In the genomic region with DNA sequence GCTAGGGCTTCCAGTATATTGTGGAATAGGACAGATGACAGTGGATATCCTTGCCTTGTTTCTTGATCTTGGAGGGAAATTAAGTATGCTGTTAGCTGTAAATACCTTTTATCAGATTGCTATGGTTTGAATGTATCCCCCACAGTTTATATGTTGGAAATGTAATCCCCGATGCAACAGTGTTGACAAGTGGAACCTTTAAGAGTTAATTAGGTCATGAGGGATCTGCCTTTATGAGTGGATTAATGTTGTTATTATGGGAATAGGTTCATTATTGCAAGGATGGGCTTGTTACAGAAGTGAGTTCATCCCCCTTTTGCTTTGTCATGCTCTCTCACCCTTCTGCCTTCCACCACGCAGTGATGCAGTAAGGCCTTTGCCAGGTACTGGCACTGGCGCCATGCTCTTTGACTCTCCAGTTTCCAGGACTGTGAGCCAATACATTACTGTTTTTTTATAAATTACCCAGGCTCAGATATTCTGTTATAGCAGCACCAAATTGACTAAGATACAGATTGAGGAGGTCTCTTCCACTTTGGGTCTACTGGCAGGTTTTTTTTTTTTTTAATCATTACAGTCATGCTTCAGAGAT, we compare ENCODE assay signal across 17 cellular contexts. TPM values are rescaled to one million over a fixed set of nuclear protein-coding genes. Genes with fewer than 3 reads are reported as not detected.
DNase-seq lines count a peak whose midpoint lies in the region; ATAC-seq and TF ChIP-seq lines count a peak whose summit lies in the region.
"Had no signal": no experiment of that assay in that cellular context is flagged by ENCODE, and none has a peak within 500 bp of the region (broad histone marks: within the 10 kb centered on the region; RNA-seq: fewer than 3 reads in every experiment).

No MANE protein-coding gene starts in this region.

- H3K27ac Mint-ChIP-seq in endodermal cell, result no peak overlapping the region

- H3K4me1 ChIP-seq in BLaER1 treated with 17β-estradiol and CSF1 and Interleukin-3, amounts not matched to agents 10 nM and 100 nM, result peaks cover 0 to 17% (median 15%) of the 10 kb centered on the region in 10 experiments; a peak in 14 of 20 replicates
- no peaks in the 10 kb centered on the region for H3K4me1 ChIP-seq in endodermal cell (ENCODE audit: control insufficient read depth, insufficient read depth, low read length)
- H3K4me1 ChIP-seq in mucosa of descending colon (ENCODE audit: low read depth), result peaks cover 7% of the 10 kb centered on the region
- no peaks in the 10 kb centered on the region for H3K4me1 ChIP-seq in mammary epithelial cell (ENCODE audit: insufficient read depth, low read length)
- H3K4me1 ChIP-seq: SJCRH30 had no signal

- peaks cover 16% of the 10 kb centered on the region for H3K4me1 Mint-ChIP-seq in endodermal cell

- peak overlapping the region in 8 of 11 experiments; percentile 1 to 33 (median 22); a peak in 7 of 22 replicates for H3K4me2 ChIP-seq in BLaER1 treated with 17β-estradiol and CSF1 and Interleukin-3, amounts not matched to agents 10 nM and 100 nM
- H3K4me2 ChIP-seq in mammary epithelial cell (ENCODE audit: insufficient read depth, low read depth, low read length), result no peak overlapping the region

- TF ChIP-seq CTCF in endodermal cell (conservative IDR thresholded peaks at IDR 0.05) (no peak), mucosa of descending colon (IDR thresholded peaks at IDR 0.05) (no peak), mammary epithelial cell (conservative IDR thresholded peaks at IDR 0.05 in 1 of 2, IDR thresholded peaks at IDR 0.05 in 1 of 2; ENCODE audit: extremely low read depth in 1 of 2, insufficient read depth in 1 of 2, low read depth in 1 of 2, low read length in 2 of 2) (no peak)

- CTCF ChIA-PET in mammary epithelial cell (lab: Charles Lee; ENCODE audit: low non-redundant PET), result no interaction called here

- DNase-seq in Caki2 (ENCODE audit: low read depth), result peak; percentile 68
- DNase-seq in endodermal cell, result peak; percentile 10
- no peak for DNase-seq in mucosa of descending colon
- DNase-seq in mammary epithelial cell, result no peak
- no peak for DNase-seq in activated effector memory CD4-positive, alpha-beta T cell treated with Interleukin-2 at 50 U/mL for 16 hours
- DNase-seq in cerebellar nuclear complex (lab: John Stamatoyannopoulos, UW), result no peak
- DNase-seq: DMS53, NCI-H187 treated with DMSO at 0.1 percent for 48 hours, NCI-H2171 treated with DMSO at 0.1 percent for 48 hours, SJCRH30 had no signal

- H3K9ac ChIP-seq in BLaER1 treated with 17β-estradiol and CSF1 and Interleukin-3, amounts not matched to agents 10 nM and 100 nM, result no peak overlapping the region
- H3K9ac ChIP-seq in endodermal cell (ENCODE audit: extremely low read depth, low read length, poor library complexity, severe bottlenecking) (no peak overlapping the region), mammary epithelial cell (ENCODE audit: insufficient read depth, low read length) (no peak overlapping the region)

- no peak overlapping the region for H3K27ac ChIP-seq in BLaER1 treated with 17β-estradiol and CSF1 and Interleukin-3, amounts not matched to agents 10 nM and 100 nM
- H3K27ac ChIP-seq in endodermal cell (ENCODE audit: low read depth, low read length) (no peak overlapping the region), mammary epithelial cell (ENCODE audit: insufficient read depth, low read depth, low read length) (no peak overlapping the region)
- H3K27ac ChIP-seq: SJCRH30 had no signal

- H3K4me3 Mint-ChIP-seq in endodermal cell, result no peak overlapping the region

- H2AFZ ChIP-seq in mammary epithelial cell (ENCODE audit: low read depth, low read length), result no peak overlapping the region

- H3K36me3 Mint-ChIP-seq in endodermal cell (ENCODE audit: low read depth), result no peaks in the 10 kb centered on the region

- BruUV-seq in mammary epithelial cell (replicated peaks; lab: Mats Ljungman, UMichigan), result no TSS peak

- no peaks in the 10 kb centered on the region for H3K27me3 ChIP-seq in BLaER1 treated with 17β-estradiol and CSF1 and Interleukin-3, amounts not matched to agents 10 nM and 100 nM
- H3K27me3 ChIP-seq in endodermal cell (ENCODE audit: control insufficient read depth, insufficient read depth, low read length, poor library complexity, severe bottlenecking) (no peaks in the 10 kb centered on the region), mammary epithelial cell (ENCODE audit: insufficient read depth, low read length) (no peaks in the 10 kb centered on the region)
- H3K27me3 ChIP-seq: SJCRH30 had no signal

- intact Hi-C loops in mucosa of descending colon (cut with DNase I, micrococcal nuclease) (no loop called here), mammary epithelial cell (cut with micrococcal nuclease) (no loop called here)

- peaks cover 7 to 71% (median 26%) of the 10 kb centered on the region in 11 experiments; a peak in 14 of 22 replicates for H4K20me1 ChIP-seq in BLaER1 treated with 17β-estradiol and CSF1 and Interleukin-3, amounts not matched to agents 10 nM and 100 nM
- no peaks in the 10 kb centered on the region for H4K20me1 ChIP-seq in mammary epithelial cell (ENCODE audit: insufficient read depth, low read length)

- H3K79me2 ChIP-seq in mammary epithelial cell (ENCODE audit: insufficient read depth, low read length), result peaks cover 96% of the 10 kb centered on the region

- H3K9me3 Mint-ChIP-seq in endodermal cell, result no peaks in the 10 kb centered on the region

- ATAC-seq in mucosa of descending colon (peak; percentile 23), HG02763 (IDR thresholded peaks at IDR 0.05; ENCODE audit: unreplicated experiment) (no peak)
- ATAC-seq: GM12878 had no signal

- no peak overlapping the region for H3K4me3 ChIP-seq in BLaER1 treated with 17β-estradiol and CSF1 and Interleukin-3, amounts not matched to agents 10 nM and 100 nM
- no peak overlapping the region for H3K4me3 ChIP-seq in endodermal cell (ENCODE audit: low read length)
- H3K4me3 ChIP-seq in mucosa of descending colon, result no peak overlapping the region
- no peak overlapping the region for H3K4me3 ChIP-seq in mammary epithelial cell (replicated peaks in 1 of 3; ENCODE audit: insufficient read depth in 1 of 3, low read depth in 2 of 3, low read length in 3 of 3)
- H3K4me3 ChIP-seq: GM12878, SJCRH30 had no signal

- WGBS in endodermal cell (ENCODE audit: insufficient coverage in 1 of 2, insufficient read length in 1 of 2), 2 experiments, result 97 to 100% methylated on average over 1 to 3 of the region's 3 CpGs
- WGBS in mammary epithelial cell (ENCODE audit: low coverage, missing lambda C conversion rate), result 98% methylated on average over 3 of the region's 3 CpGs

- peaks cover 10 to 41% (median 25%) of the 10 kb centered on the region in 11 experiments; a peak in 20 of 22 replicates for H3K36me3 ChIP-seq in BLaER1 treated with 17β-estradiol and CSF1 and Interleukin-3, amounts not matched to agents 10 nM and 100 nM
- no peaks in the 10 kb centered on the region for H3K36me3 ChIP-seq in endodermal cell (ENCODE audit: control insufficient read depth, insufficient read depth, low read length)
- H3K36me3 ChIP-seq in mucosa of descending colon (ENCODE audit: low read depth), result no peaks in the 10 kb centered on the region
- H3K36me3 ChIP-seq in mammary epithelial cell (ENCODE audit: insufficient read depth, low read length), result no peaks in the 10 kb centered on the region

- H3K27me3 Mint-ChIP-seq in endodermal cell (ENCODE audit: insufficient read depth), result no peaks in the 10 kb centered on the region

- H3K9me3 ChIP-seq in BLaER1 treated with 17β-estradiol and CSF1 and Interleukin-3, amounts not matched to agents 10 nM and 100 nM (replicated peaks in 1 of 11), result peaks cover 0 to 11% (median 4%) of the 10 kb centered on the region in 11 experiments; a peak in 5 of 22 replicates
- H3K9me3 ChIP-seq in endodermal cell (ENCODE audit: control insufficient read depth, low read length) (no peaks in the 10 kb centered on the region), mucosa of descending colon (no peaks in the 10 kb centered on the region), mammary epithelial cell (replicated peaks; ENCODE audit: insufficient read depth, low read length) (no peaks in the 10 kb centered on the region)
- H3K9me3 ChIP-seq: SJCRH30 had no signal

- dilution Hi-C loops in mammary epithelial cell (cut with HindIII; ENCODE audit: low sequenced_read_pairs), result no loop called here

- in situ Hi-C loops in Caki2 (cut with HindIII; ENCODE audit: low pct_unique_long_range_greater_than_20kb, low sequenced_read_pairs), result no loop called here
- in situ Hi-C loops in mammary epithelial cell (cut with MboI; ENCODE audit: low sequenced_read_pairs in 2 of 2), result no loop called here

RNA-seq across cellular contexts. Expression of gene CABIN1, which starts 16.4 kb away (rescaled TPM):
- 17.2 and 25.9 TPM in 2 replicates for total RNA-seq in Caki2 (2014; rRNA removed; shearing (Covaris generic); ENCODE audit: low replicate concordance)
- total RNA-seq in endodermal cell (10 to 100 TPM; 87.0 to 93.3 TPM), mucosa of descending colon (10 to 100 TPM; 66.8 to 87.4 (median 79.2) TPM), mammary epithelial cell (10 to 100 TPM; 43.2 to 46.9 TPM)
- polyA plus RNA-seq in endodermal cell (2013, experiment 1 of 2), result 47.7 TPM
- polyA plus RNA-seq in endodermal cell (2013, experiment 2 of 2), result 50.9 TPM
- 3.6 TPM for polyA plus RNA-seq in mammary epithelial cell
- polyA minus RNA-seq in mammary epithelial cell, result 50.0 TPM

RNA-seq across cellular contexts. Expression of gene GSTT4, which starts 22.2 kb away (rescaled TPM):
- total RNA-seq in Caki2 (2014; rRNA removed; shearing (Covaris generic); ENCODE audit: low replicate concordance), result not detected in 2 replicates
- not detected for total RNA-seq in endodermal cell
- polyA plus RNA-seq in endodermal cell (2013, experiment 1 of 2), result not detected
- polyA plus RNA-seq in endodermal cell (2013, experiment 2 of 2), result not detected
- not detected for total RNA-seq in mucosa of descending colon
- not detected for total RNA-seq in mammary epithelial cell
- polyA plus RNA-seq in mammary epithelial cell, result not detected
- not detected for polyA minus RNA-seq in mammary epithelial cell
- total RNA-seq: GM12878, NCI-H460, OCI-LY7, RPMI7951, SJCRH30 had no signal
- polyA plus RNA-seq: BJ, GM12878 had no signal

RNA-seq across cellular contexts. Expression of gene GSTT2, which starts 47.6 kb away (rescaled TPM):
- total RNA-seq in Caki2 (2014; rRNA removed; shearing (Covaris generic); ENCODE audit: low replicate concordance), result not detected in 2 replicates
- total RNA-seq in endodermal cell (1 to 10 TPM in 1 of 2 donors, under 1 TPM in 1; 0.51 to 3.7 TPM), mucosa of descending colon (not detected), mammary epithelial cell (1 to 10 TPM; 1.8 to 4.6 TPM)
- 1.5 TPM for polyA plus RNA-seq in endodermal cell (2013, experiment 1 of 2)
- 1.9 TPM for polyA plus RNA-seq in endodermal cell (2013, experiment 2 of 2)
- polyA plus RNA-seq in mammary epithelial cell, result 0.31 TPM
- polyA minus RNA-seq in mammary epithelial cell, result not detected
- total RNA-seq: GM12878, NCI-H460, OCI-LY7 had no signal
- polyA plus RNA-seq: GM12878 had no signal

RNA-seq across cellular contexts. Expression of gene DDT, which starts 53.2 kb away (rescaled TPM):
- 213 and 296 TPM in 2 replicates for total RNA-seq in Caki2 (2014; rRNA removed; shearing (Covaris generic); ENCODE audit: low replicate concordance)
- 100 to 1,000 TPM; 117 to 164 TPM for total RNA-seq in endodermal cell
- polyA plus RNA-seq in endodermal cell (2013, experiment 1 of 2), result 87.2 TPM
- polyA plus RNA-seq in endodermal cell (2013, experiment 2 of 2), result 80.7 TPM
- 100 to 1,000 TPM; 151 to 232 (median 190) TPM for total RNA-seq in mucosa of descending colon
- total RNA-seq in mammary epithelial cell, result 100 to 1,000 TPM in 1 of 2 donors, 10 to 100 TPM in 1; 70.3 to 131 TPM
- 137 TPM for polyA plus RNA-seq in mammary epithelial cell
- polyA minus RNA-seq in mammary epithelial cell, result 38.7 TPM

Comparison
In these comparisons a context has a peak if more than half of its experiments do, and no peak if none do; other contexts are left out.
1. DNase-seq: peak in Caki2 (single experiment) and endodermal cell (single experiment); none in mucosa of descending colon (0 of 3), mammary epithelial cell (single experiment), activated effector memory CD4-positive, alpha-beta T cell treated with Interleukin-2 at 50 U/mL for 16 hours (single experiment) and cerebellar nuclear complex (0 of 2).